Comparison of ENCODE assay signal across 8 cellular contexts in genomic region chr11:1153951-1154487, GRCh38. TPM values are rescaled to one million over a fixed set of nuclear protein-coding genes. Genes with fewer than 3 reads are reported as not detected.
DNase-seq lines count a peak whose midpoint lies in the region; ATAC-seq, FAIRE-seq and TF ChIP-seq lines count a peak whose summit lies in the region.

No MANE protein-coding gene starts in this region.

- TF ChIP-seq CTCF in astrocyte of the cerebellum (IDR thresholded peaks at IDR 0.05; ENCODE audit: low read depth, low read length, missing control alignments) (no peak), neural progenitor cell (IDR thresholded peaks at IDR 0.05) (no peak)

- no peak overlapping the region for H3K27ac Mint-ChIP-seq in activated naive CD8-positive, alpha-beta T cell treated with anti-CD3 and anti-CD28 coated beads, Interleukin-2, amount 50 U/mL, for 24 hours
- no peak overlapping the region for H3K27ac Mint-ChIP-seq in activated naive CD8-positive, alpha-beta T cell treated with anti-CD3 and anti-CD28 coated beads for 36 hours
- H3K27ac Mint-ChIP-seq in neural progenitor cell = no peak overlapping the region

- no peaks in the 10 kb centered on the region for H3K27me3 ChIP-seq in neural progenitor cell

- H4K20me1 ChIP-seq in neural progenitor cell (ENCODE audit: low read depth) = no peaks in the 10 kb centered on the region

- H3K9me3 Mint-ChIP-seq in activated naive CD8-positive, alpha-beta T cell treated with anti-CD3 and anti-CD28 coated beads, Interleukin-2, amount 50 U/mL, for 24 hours = no peaks in the 10 kb centered on the region
- no peaks in the 10 kb centered on the region for H3K9me3 Mint-ChIP-seq in activated naive CD8-positive, alpha-beta T cell treated with anti-CD3 and anti-CD28 coated beads for 36 hours
- no peaks in the 10 kb centered on the region for H3K9me3 Mint-ChIP-seq in neural progenitor cell

- H3K36me3 ChIP-seq in neural progenitor cell = no peaks in the 10 kb centered on the region

- H3K4me3 Mint-ChIP-seq in activated naive CD8-positive, alpha-beta T cell treated with anti-CD3 and anti-CD28 coated beads, Interleukin-2, amount 50 U/mL, for 24 hours = no peak overlapping the region
- H3K4me3 Mint-ChIP-seq in activated naive CD8-positive, alpha-beta T cell treated with anti-CD3 and anti-CD28 coated beads for 36 hours = no peak overlapping the region
- no peak overlapping the region for H3K4me3 Mint-ChIP-seq in neural progenitor cell

- FAIRE-seq in urothelium cell line (lab: Jason Lieb, UNC) = no peak

- no peaks in the 10 kb centered on the region for H3K36me3 Mint-ChIP-seq in activated naive CD8-positive, alpha-beta T cell treated with anti-CD3 and anti-CD28 coated beads, Interleukin-2, amount 50 U/mL, for 24 hours (ENCODE audit: low read depth)
- H3K36me3 Mint-ChIP-seq in activated naive CD8-positive, alpha-beta T cell treated with anti-CD3 and anti-CD28 coated beads for 36 hours = no peaks in the 10 kb centered on the region
- H3K36me3 Mint-ChIP-seq in neural progenitor cell = no peaks in the 10 kb centered on the region

- no peaks in the 10 kb centered on the region for H3K9me3 ChIP-seq in neural progenitor cell (ENCODE audit: low read depth)

- H3F3A ChIP-seq in neural progenitor cell (ENCODE audit: low read depth) = no peaks in the 10 kb centered on the region

- ATAC-seq in activated naive CD8-positive, alpha-beta T cell treated with anti-CD3 and anti-CD28 coated beads, Interleukin-2, amount 50 U/mL, for 24 hours = peak; percentile 18
- ATAC-seq in left colon (peak; percentile 74), HG03442 (IDR thresholded peaks at IDR 0.05; ENCODE audit: unreplicated experiment) (no peak)

- DNase-seq in activated naive CD8-positive, alpha-beta T cell treated with anti-CD3 and anti-CD28 coated beads, Interleukin-2, amount 50 U/mL, for 24 hours = no peak
- no peak for DNase-seq in activated naive CD8-positive, alpha-beta T cell treated with anti-CD3 and anti-CD28 coated beads for 36 hours
- DNase-seq in astrocyte of the cerebellum (ENCODE audit: low read depth) (peak; percentile 72), left colon (peak; percentile 18 to 39), urothelium cell line (ENCODE audit: low spot score) (peak; percentile 39), neural progenitor cell (ENCODE audit: low spot score) (no peak), NCI-H1092 treated with DMSO at 0.1 percent for 48 hours (lab: John Stamatoyannopoulos, UW) (no peak)

- no peaks in the 10 kb centered on the region for H3K79me2 ChIP-seq in neural progenitor cell (ENCODE audit: low read depth)

- H3K9ac ChIP-seq in neural progenitor cell = no peak overlapping the region

- peaks cover 6% of the 10 kb centered on the region for H3K27me3 Mint-ChIP-seq in activated naive CD8-positive, alpha-beta T cell treated with anti-CD3 and anti-CD28 coated beads, Interleukin-2, amount 50 U/mL, for 24 hours
- peaks cover 5% of the 10 kb centered on the region for H3K27me3 Mint-ChIP-seq in activated naive CD8-positive, alpha-beta T cell treated with anti-CD3 and anti-CD28 coated beads for 36 hours
- H3K27me3 Mint-ChIP-seq in neural progenitor cell (ENCODE audit: insufficient read depth, low read depth) = peaks cover 4% of the 10 kb centered on the region

- no peak overlapping the region for H3K4me2 ChIP-seq in neural progenitor cell

- peaks cover 6% of the 10 kb centered on the region for H3K4me1 Mint-ChIP-seq in activated naive CD8-positive, alpha-beta T cell treated with anti-CD3 and anti-CD28 coated beads, Interleukin-2, amount 50 U/mL, for 24 hours
- peaks cover 4% of the 10 kb centered on the region for H3K4me1 Mint-ChIP-seq in activated naive CD8-positive, alpha-beta T cell treated with anti-CD3 and anti-CD28 coated beads for 36 hours
- peaks cover 4% of the 10 kb centered on the region for H3K4me1 Mint-ChIP-seq in neural progenitor cell

- no peak overlapping the region for H3K27ac ChIP-seq in neural progenitor cell

- no peak overlapping the region for H3K4me3 ChIP-seq in astrocyte of the cerebellum (ENCODE audit: low read depth, low read length)
- H3K4me3 ChIP-seq in neural progenitor cell = no peak overlapping the region

- intact Hi-C loops in left colon (cut with DNase I, micrococcal nuclease) = no loop called here

- no peaks in the 10 kb centered on the region for H3K4me1 ChIP-seq in neural progenitor cell

- no peak overlapping the region for H2AFZ ChIP-seq in neural progenitor cell (replicated peaks)

- in situ Hi-C loops in astrocyte of the cerebellum (cut with HindIII; ENCODE audit: low sequenced_read_pairs) = no loop called here

RNA-seq across cellular contexts. Expression of gene MUC5AC, which starts 3.7 kb away (rescaled TPM):
- not detected for total RNA-seq in activated naive CD8-positive, alpha-beta T cell treated with anti-CD3 and anti-CD28 coated beads for 36 hours
- under 1 TPM; 0.03 to 0.09 TPM for total RNA-seq in left colon
- total RNA-seq in neural progenitor cell (ENCODE audit: low replicate concordance) = not detected in 2 replicates

Comparison
In these comparisons a context has a peak if more than half of its experiments do, and no peak if none do; other contexts are left out.
1. DNase-seq: peak in astrocyte of the cerebellum (single experiment), left colon (2 of 2) and urothelium cell line (single experiment); none in activated naive CD8-positive, alpha-beta T cell treated with anti-CD3 and anti-CD28 coated beads, Interleukin-2, amount 50 U/mL, for 24 hours (single experiment), activated naive CD8-positive, alpha-beta T cell treated with anti-CD3 and anti-CD28 coated beads for 36 hours (single experiment), neural progenitor cell (single experiment) and NCI-H1092 treated with DMSO at 0.1 percent for 48 hours (single experiment).